Comparison of ENCODE assay signal across 8 cellular contexts in the genomic region with DNA sequence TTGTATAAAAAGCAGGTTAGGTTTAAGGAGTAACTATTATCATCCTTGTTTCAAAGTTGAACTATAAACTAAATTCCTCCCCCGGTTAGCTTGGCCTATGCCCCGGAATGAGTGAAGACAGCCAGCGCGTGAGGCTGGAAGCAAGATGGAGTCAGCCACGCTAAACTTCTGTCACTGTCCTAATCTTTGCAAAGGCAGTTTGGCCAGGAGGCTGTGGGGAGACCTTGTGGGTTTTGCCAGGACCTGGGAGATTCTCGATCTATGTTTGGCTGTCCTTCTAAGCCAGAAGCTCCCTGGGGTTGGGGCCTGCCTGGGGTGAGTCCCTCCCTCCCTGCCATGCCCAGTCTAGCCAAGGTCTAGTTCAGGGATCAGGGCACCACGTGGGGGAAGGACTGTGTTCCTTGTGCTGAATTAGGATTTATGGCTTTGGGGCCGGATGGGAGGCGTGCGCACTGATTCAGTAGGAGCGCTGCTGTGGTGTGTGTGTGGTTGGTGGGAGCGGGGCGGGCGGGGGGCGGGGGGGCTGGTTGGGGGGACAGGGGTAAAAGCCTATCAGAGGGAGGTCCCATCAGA. TPM values are rescaled to one million over a fixed set of nuclear protein-coding genes. Genes with fewer than 3 reads are reported as not detected.
DNase-seq lines count a peak whose midpoint lies in the region; ATAC-seq and TF ChIP-seq lines count a peak whose summit lies in the region.

No MANE protein-coding gene starts in this region.

- H3K27me3 ChIP-seq in Peyer's patch: no peaks in the 10 kb centered on the region
- no peaks in the 10 kb centered on the region for H3K27me3 ChIP-seq in body of pancreas

- peak overlapping the region; percentile 88 for H3K27ac Mint-ChIP-seq in Calu3 (ENCODE audit: unreplicated experiment)
- H3K27ac Mint-ChIP-seq in stimulated activated naive CD8-positive, alpha-beta T cell treated with anti-CD3 and anti-CD28 coated beads, Interleukin-15, Interleukin-2, amounts not matched to agents 100 ng/mL and 50 ng/mL, for 24 hours: peak overlapping the region; percentile 87

- TF ChIP-seq CTCF in Calu3 (IDR thresholded peaks at IDR 0.05; ENCODE audit: unreplicated experiment) (no peak), Peyer's patch (IDR thresholded peaks at IDR 0.05) (no peak), body of pancreas (IDR thresholded peaks at IDR 0.05) (no peak)

- no peak for ATAC-seq in body of pancreas
- ATAC-seq in GM18498 (IDR thresholded peaks at IDR 0.05; ENCODE audit: unreplicated experiment): no peak

- peaks cover 24% of the 10 kb centered on the region for H3K36me3 Mint-ChIP-seq in Calu3 (ENCODE audit: insufficient read depth, unreplicated experiment)
- H3K36me3 Mint-ChIP-seq in stimulated activated naive CD8-positive, alpha-beta T cell treated with anti-CD3 and anti-CD28 coated beads, Interleukin-15, Interleukin-2, amounts not matched to agents 100 ng/mL and 50 ng/mL, for 24 hours (ENCODE audit: low read depth): no peaks in the 10 kb centered on the region

- intact Hi-C loops in Calu3 (cut with micrococcal nuclease; ENCODE audit: unreplicated experiment) (no loop called here), body of pancreas (cut with DNase I) (no loop called here)

- H3K4me1 Mint-ChIP-seq in Calu3 (ENCODE audit: low read depth, unreplicated experiment): no peaks in the 10 kb centered on the region
- peaks cover 19% of the 10 kb centered on the region for H3K4me1 Mint-ChIP-seq in stimulated activated naive CD8-positive, alpha-beta T cell treated with anti-CD3 and anti-CD28 coated beads, Interleukin-15, Interleukin-2, amounts not matched to agents 100 ng/mL and 50 ng/mL, for 24 hours (ENCODE audit: low read depth)

- no TSS peak for BruUV-seq in Calu3 (replicated peaks; lab: Mats Ljungman, UMichigan)

- peak overlapping the region; percentile 70 for H3K4me3 Mint-ChIP-seq in Calu3 (ENCODE audit: low read depth, unreplicated experiment)
- H3K4me3 Mint-ChIP-seq in stimulated activated naive CD8-positive, alpha-beta T cell treated with anti-CD3 and anti-CD28 coated beads, Interleukin-15, Interleukin-2, amounts not matched to agents 100 ng/mL and 50 ng/mL, for 24 hours: peak overlapping the region; percentile 75

- DNase-seq in Calu3 (no peak), Peyer's patch (peak; percentile 20 to 74 (median 65)), body of pancreas (peak; percentile 38 to 59 (median 48)), left kidney (ENCODE audit: low read depth, low spot score) (peak; percentile 95), H4 (ENCODE audit: low spot score) (no peak)
- no peak for DNase-seq in activated CD4-positive, CD25-positive, alpha-beta regulatory T cell (lab: John Stamatoyannopoulos, UW)

- H3K4me1 ChIP-seq in Peyer's patch: peaks cover 3 to 31% (median 12%) of the 10 kb centered on the region in 4 donors
- H3K4me1 ChIP-seq in body of pancreas: peaks cover 30% of the 10 kb centered on the region

- H3K36me3 ChIP-seq in Peyer's patch (no peaks in the 10 kb centered on the region), body of pancreas (replicated peaks in 1 of 2; ENCODE audit: insufficient read depth in 1 of 2, low read depth in 2 of 2) (no peaks in the 10 kb centered on the region)

- 33 to 42% methylated on average over 5 to 15 of the region's 15 CpGs for WGBS in body of pancreas, 2 donors

- peak overlapping the region; percentile 49 to 89 (median 69) for H3K4me3 ChIP-seq in Peyer's patch
- no peak overlapping the region for H3K4me3 ChIP-seq in body of pancreas

- CTCF ChIA-PET in Calu3 (lab: Charles Lee): interaction anchor here (0.6 kb wide), 1 partner anchor 11 kb away, joined by 10 read pairs; no protein-coding TSS in a partner anchor

- H3K9me3 Mint-ChIP-seq in Calu3 (ENCODE audit: low read depth, unreplicated experiment): no peaks in the 10 kb centered on the region
- H3K9me3 Mint-ChIP-seq in stimulated activated naive CD8-positive, alpha-beta T cell treated with anti-CD3 and anti-CD28 coated beads, Interleukin-15, Interleukin-2, amounts not matched to agents 100 ng/mL and 50 ng/mL, for 24 hours: no peaks in the 10 kb centered on the region

- peaks cover 13% of the 10 kb centered on the region for H3K27me3 Mint-ChIP-seq in Calu3 (ENCODE audit: unreplicated experiment)
- H3K27me3 Mint-ChIP-seq in stimulated activated naive CD8-positive, alpha-beta T cell treated with anti-CD3 and anti-CD28 coated beads, Interleukin-15, Interleukin-2, amounts not matched to agents 100 ng/mL and 50 ng/mL, for 24 hours: peaks cover 5% of the 10 kb centered on the region

- no peak for TF ChIP-seq POLR2A in Peyer's patch (IDR thresholded peaks at IDR 0.05)
- no peak for TF ChIP-seq POLR2A in body of pancreas (IDR thresholded peaks at IDR 0.05)

- H3K27ac ChIP-seq in Peyer's patch: peak overlapping the region; percentile 33 to 90 (median 78)
- peak overlapping the region in 3 of 4 donors; percentile 35 to 95 (median 78) for H3K27ac ChIP-seq in body of pancreas

- no peaks in the 10 kb centered on the region for H3K9me3 ChIP-seq in Peyer's patch
- no peaks in the 10 kb centered on the region for H3K9me3 ChIP-seq in body of pancreas

RNA-seq across cellular contexts. Expression of gene GTF2IRD1, which starts 0.9 kb away (rescaled TPM):
- total RNA-seq in Calu3 (2022): 29.2 and 31.1 TPM in 2 replicates
- total RNA-seq in Peyer's patch: 10 to 100 TPM in 3 of 4 donors, 1 to 10 TPM in 1; 2.8 to 27.1 (median 17.1) TPM
- total RNA-seq in body of pancreas: 10 to 100 TPM in 1 of 2 donors, 1 to 10 TPM in 1; 9.2 to 11.2 TPM
- total RNA-seq in H4 (2014; rRNA removed; shearing (Covaris generic)): 5.9 and 13.0 TPM in 2 replicates

Comparison
In these comparisons a context has a peak if more than half of its experiments do, and no peak if none do; other contexts are left out.
1. DNase-seq: peak in Peyer's patch (3 of 3), body of pancreas (4 of 4) and left kidney (single experiment); none in Calu3 (single experiment), H4 (single experiment) and activated CD4-positive, CD25-positive, alpha-beta regulatory T cell (0 of 4).
2. H3K4me3 ChIP-seq: peak in Peyer's patch (4 of 4); none in body of pancreas (0 of 2).